ENCODE assay signal across 10 cellular contexts in genomic region chr15:64426845-64427465, GRCh38. TPM values are rescaled to one million over a fixed set of nuclear protein-coding genes. Genes with fewer than 3 reads are reported as not detected.
DNase-seq lines count a peak whose midpoint lies in the region; ATAC-seq and TF ChIP-seq lines count a peak whose summit lies in the region.
"Had no signal": no experiment of that assay in that cellular context is flagged by ENCODE, and none has a peak within 500 bp of the region (broad histone marks: within the 10 kb centered on the region; RNA-seq: fewer than 3 reads in every experiment).

No MANE protein-coding gene starts in this region.

- H3K27ac ChIP-seq in brain microvascular endothelial cell: no peak overlapping the region
- H3K27ac ChIP-seq: parathyroid adenoma had no signal

- H3K9me3 Mint-ChIP-seq in neural crest cell: no peaks in the 10 kb centered on the region
- H3K9me3 Mint-ChIP-seq in stimulated activated memory B cell treated with anti-CD40 and anti-IgM and Interleukin-4, amounts not matched to agents 10 μg/mL and 1 μg/mL and 100 μg/mL, for 72 hours: no peaks in the 10 kb centered on the region
- H3K9me3 Mint-ChIP-seq: activated B cell treated with CpG ODN at 0.5 μM for 24 hours had no signal

- H3K4me3 Mint-ChIP-seq in neural crest cell: no peak overlapping the region
- H3K4me3 Mint-ChIP-seq in stimulated activated memory B cell treated with anti-CD40 and anti-IgM and Interleukin-4, amounts not matched to agents 10 μg/mL and 1 μg/mL and 100 μg/mL, for 72 hours: no peak overlapping the region
- H3K4me3 Mint-ChIP-seq: activated B cell treated with CpG ODN at 0.5 μM for 24 hours had no signal

- peaks cover 42% of the 10 kb centered on the region for H3K36me3 ChIP-seq in brain microvascular endothelial cell (replicated peaks)

- in situ Hi-C loops in brain microvascular endothelial cell (cut with HindIII; ENCODE audit: low pct_ligation_motif_present, low sequenced_read_pairs): no loop called here

- TF ChIP-seq POLR2A in NB4 (IDR thresholded peaks at IDR 0.05; ENCODE audit: extremely low read depth, insufficient read length): no peak

- H3K27me3 Mint-ChIP-seq in neural crest cell (ENCODE audit: low read depth): no peaks in the 10 kb centered on the region
- H3K27me3 Mint-ChIP-seq in stimulated activated memory B cell treated with anti-CD40 and anti-IgM and Interleukin-4, amounts not matched to agents 10 μg/mL and 1 μg/mL and 100 μg/mL, for 72 hours: no peaks in the 10 kb centered on the region
- H3K27me3 Mint-ChIP-seq: activated B cell treated with CpG ODN at 0.5 μM for 24 hours had no signal

- TF ChIP-seq CTCF in NB4 (IDR thresholded peaks at IDR 0.05; ENCODE audit: low read depth, low read length) (no peak), brain microvascular endothelial cell (IDR thresholded peaks at IDR 0.05; ENCODE audit: low read depth, low read length, missing control alignments) (peak; percentile 13), neural crest cell (conservative IDR thresholded peaks at IDR 0.05) (peak; percentile 60)

- H3K27ac Mint-ChIP-seq in neural crest cell (ENCODE audit: unreplicated experiment): no peak overlapping the region
- H3K27ac Mint-ChIP-seq in stimulated activated memory B cell treated with anti-CD40 and anti-IgM and Interleukin-4, amounts not matched to agents 10 μg/mL and 1 μg/mL and 100 μg/mL, for 72 hours: no peak overlapping the region
- H3K27ac Mint-ChIP-seq: activated B cell treated with CpG ODN at 0.5 μM for 24 hours had no signal

- ATAC-seq in HG02623 (IDR thresholded peaks at IDR 0.05; ENCODE audit: unreplicated experiment): no peak
- ATAC-seq in HG02798 (IDR thresholded peaks at IDR 0.05; ENCODE audit: poor library complexity, unreplicated experiment): no peak
- no peak for ATAC-seq in stimulated activated memory B cell treated with anti-CD40 and anti-IgM and Interleukin-4, amounts not matched to agents 10 μg/mL and 1 μg/mL and 100 μg/mL, for 72 hours

- H3K4me1 Mint-ChIP-seq in neural crest cell: peaks cover 12% of the 10 kb centered on the region
- H3K4me1 Mint-ChIP-seq in stimulated activated memory B cell treated with anti-CD40 and anti-IgM and Interleukin-4, amounts not matched to agents 10 μg/mL and 1 μg/mL and 100 μg/mL, for 72 hours: peaks cover 11% of the 10 kb centered on the region

- no peak overlapping the region for H3K4me3 ChIP-seq in NB4 (ENCODE audit: low read depth, low read length)
- H3K4me3 ChIP-seq in brain microvascular endothelial cell (ENCODE audit: low read depth, low read length): no peak overlapping the region

- no peaks in the 10 kb centered on the region for H3K36me3 Mint-ChIP-seq in neural crest cell (ENCODE audit: low read depth)
- peaks cover 66% of the 10 kb centered on the region for H3K36me3 Mint-ChIP-seq in stimulated activated memory B cell treated with anti-CD40 and anti-IgM and Interleukin-4, amounts not matched to agents 10 μg/mL and 1 μg/mL and 100 μg/mL, for 72 hours

- peak; percentile 26 for DNase-seq in NCI-H345 (lab: John Stamatoyannopoulos, UW)
- DNase-seq in NCI-H345 treated with DMSO at 0.1 percent for 48 hours (lab: John Stamatoyannopoulos, UW; ENCODE audit: unreplicated experiment): no peak
- DNase-seq in NB4 (ENCODE audit: low read depth): peak; percentile 45
- DNase-seq in brain microvascular endothelial cell: no peak
- no peak for DNase-seq in neural crest cell (ENCODE audit: low read depth, low spot score)
- DNase-seq: activated B cell treated with CpG ODN at 0.5 μM for 24 hours had no signal

- H3K27me3 ChIP-seq in brain microvascular endothelial cell (replicated peaks): no peaks in the 10 kb centered on the region

RNA-seq across cellular contexts. Expression of gene ZNF609, which starts 33.4 kb away (rescaled TPM):
- 43.0 and 50.7 TPM in 2 replicates for total RNA-seq in neural crest cell

RNA-seq across cellular contexts. Expression of gene TRIP4, which starts 39.3 kb away (rescaled TPM):
- 19.4 and 20.8 TPM in 2 replicates for total RNA-seq in neural crest cell

RNA-seq across cellular contexts. Expression of gene PCLAF, which starts 45.7 kb away (rescaled TPM):
- total RNA-seq in neural crest cell: 84.3 and 88.4 TPM in 2 replicates

Comparison
In these comparisons a context has a peak if more than half of its experiments do, and no peak if none do; other contexts are left out.
1. DNase-seq: peak in NCI-H345 (single experiment) and NB4 (single experiment); none in NCI-H345 treated with DMSO at 0.1 percent for 48 hours (single experiment), brain microvascular endothelial cell (single experiment) and neural crest cell (single experiment).